22 cellular contexts compared by ENCODE assay signal in the genomic region with DNA sequence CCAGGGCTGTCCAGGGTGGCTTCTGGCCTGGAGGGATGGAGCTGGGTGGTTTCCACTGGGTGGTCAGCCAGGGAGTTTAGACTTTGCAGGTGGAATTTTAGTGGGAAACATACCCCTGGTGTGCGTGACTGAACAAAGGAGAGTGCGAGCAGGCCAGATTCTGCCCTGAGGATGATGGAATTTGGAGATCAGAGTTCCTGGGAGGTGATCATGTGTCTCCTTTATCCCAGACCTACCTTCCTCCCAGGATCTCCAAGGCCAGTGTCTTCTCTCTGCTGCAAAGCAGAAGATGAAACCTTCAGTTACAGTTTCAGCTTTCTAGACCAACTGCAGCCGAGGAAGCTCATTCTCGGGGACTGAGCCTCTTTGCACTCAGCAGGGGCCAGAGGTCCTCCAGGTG. TPM values are rescaled to one million over a fixed set of nuclear protein-coding genes. Genes with fewer than 3 reads are reported as not detected.
DNase-seq lines count a peak whose midpoint lies in the region; ATAC-seq and TF ChIP-seq lines count a peak whose summit lies in the region.
"Had no signal": no experiment of that assay in that cellular context is flagged by ENCODE, and none has a peak within 500 bp of the region (broad histone marks: within the 10 kb centered on the region; RNA-seq: fewer than 3 reads in every experiment).

No MANE protein-coding gene starts in this region.

- H3K4me3 ChIP-seq in GM23338 (no peak overlapping the region), neural progenitor cell (no peak overlapping the region)
- H3K4me3 ChIP-seq: A549; BLaER1 treated with 17β-estradiol and CSF1 and Interleukin-3, amounts not matched to agents 10 nM and 100 nM; HAP-1 had no signal

- no peaks in the 10 kb centered on the region for H3K9me3 ChIP-seq in neural progenitor cell (ENCODE audit: low read depth)
- H3K9me3 ChIP-seq: A549; BE2C; BLaER1 treated with 17β-estradiol and CSF1 and Interleukin-3, amounts not matched to agents 10 nM and 100 nM; HAP-1 had no signal

- H3K4me1 Mint-ChIP-seq in GM23338, result peaks cover 19% of the 10 kb centered on the region
- H3K4me1 Mint-ChIP-seq in neural progenitor cell, result peaks cover 17% of the 10 kb centered on the region
- H3K4me1 Mint-ChIP-seq in type B pancreatic cell (ENCODE audit: unreplicated experiment), result no peaks in the 10 kb centered on the region
- H3K4me1 Mint-ChIP-seq: CD8-positive, alpha-beta memory T cell had no signal

- no peaks in the 10 kb centered on the region for H3K79me2 ChIP-seq in GM23338 (replicated peaks; ENCODE audit: insufficient read depth)
- no peaks in the 10 kb centered on the region for H3K79me2 ChIP-seq in neural progenitor cell (ENCODE audit: low read depth)

- peaks cover 3% of the 10 kb centered on the region for H3K27me3 Mint-ChIP-seq in GM23338 (ENCODE audit: insufficient read depth, low read depth, poor library complexity)
- H3K27me3 Mint-ChIP-seq in neural progenitor cell (ENCODE audit: insufficient read depth, low read depth), result peaks cover 12% of the 10 kb centered on the region
- H3K27me3 Mint-ChIP-seq in type B pancreatic cell, result peaks cover 60% of the 10 kb centered on the region

- no peak overlapping the region for H3K9ac ChIP-seq in neural progenitor cell
- H3K9ac ChIP-seq: BLaER1 treated with 17β-estradiol and CSF1 and Interleukin-3, amounts not matched to agents 10 nM and 100 nM had no signal

- no peak overlapping the region for H3K4me3 Mint-ChIP-seq in GM23338
- H3K4me3 Mint-ChIP-seq in neural progenitor cell, result no peak overlapping the region
- H3K4me3 Mint-ChIP-seq in type B pancreatic cell, result no peak overlapping the region
- H3K4me3 Mint-ChIP-seq: CD14-positive monocyte; CD4-positive, alpha-beta T cell; CD8-positive, alpha-beta memory T cell; HFFc6 had no signal

- DNase-seq in GM23338 (ENCODE audit: low spot score), result no peak
- DNase-seq in islet precursor cell, result peak; percentile 32
- no peak for DNase-seq in neural progenitor cell (ENCODE audit: low spot score)
- peak; percentile 18 for DNase-seq in type B pancreatic cell (ENCODE audit: extremely low spot score, unreplicated experiment)
- DNase-seq in ACHN, result no peak
- no peak for DNase-seq in activated CD8-positive, alpha-beta memory T cell treated with anti-CD3 and anti-CD28 coated beads, Interleukin-2, amount 50 U/mL, for 4 hours
- DNase-seq: 8988T; BE2C; CD4-positive, alpha-beta T cell; CD8-positive, alpha-beta memory T cell; DMS53; DMS79 treated with DMSO at 0.1 percent for 48 hours; GF-D8; GOT3; HFFc6 had no signal

- H3K4me2 ChIP-seq in GM23338 (no peak overlapping the region), neural progenitor cell (peak overlapping the region; percentile 5)
- H3K4me2 ChIP-seq: A549; BLaER1 treated with 17β-estradiol and CSF1 and Interleukin-3, amounts not matched to agents 10 nM and 100 nM had no signal

- H3K4me1 ChIP-seq in GM23338 (ENCODE audit: insufficient read depth), result no peaks in the 10 kb centered on the region; the same call in 1 of the 2 replicates
- peaks cover 11% of the 10 kb centered on the region for H3K4me1 ChIP-seq in neural progenitor cell
- H3K4me1 ChIP-seq: A549, HAP-1 had no signal

- no peak overlapping the region for H3K27ac Mint-ChIP-seq in GM23338
- no peak overlapping the region for H3K27ac Mint-ChIP-seq in neural progenitor cell
- H3K27ac Mint-ChIP-seq in type B pancreatic cell, result no peak overlapping the region
- H3K27ac Mint-ChIP-seq: CD14-positive monocyte; CD4-positive, alpha-beta T cell; CD8-positive, alpha-beta memory T cell; HFFc6 had no signal

- H4K20me1 ChIP-seq in GM23338 (replicated peaks; ENCODE audit: insufficient read depth) (no peaks in the 10 kb centered on the region), neural progenitor cell (ENCODE audit: low read depth) (no peaks in the 10 kb centered on the region)
- H4K20me1 ChIP-seq: BLaER1 treated with 17β-estradiol and CSF1 and Interleukin-3, amounts not matched to agents 10 nM and 100 nM had no signal

- ATAC-seq in GM23338 (no peak; the same call in 2 of the 3 replicates), HG02840 (IDR thresholded peaks at IDR 0.05; ENCODE audit: low FRiP score, unreplicated experiment) (no peak)

- no peaks in the 10 kb centered on the region for H3K9me2 ChIP-seq in GM23338 (ENCODE audit: insufficient read depth)

- peak overlapping the region; percentile 23; the same call in 1 of the 2 replicates for H2AFZ ChIP-seq in GM23338
- H2AFZ ChIP-seq in neural progenitor cell (replicated peaks), result peak overlapping the region; percentile 53

- H3K36me3 ChIP-seq in GM23338 (ENCODE audit: insufficient read depth) (no peaks in the 10 kb centered on the region), neural progenitor cell (no peaks in the 10 kb centered on the region)
- H3K36me3 ChIP-seq: BLaER1 treated with 17β-estradiol and CSF1 and Interleukin-3, amounts not matched to agents 10 nM and 100 nM; HAP-1 had no signal

- H3K36me3 Mint-ChIP-seq in GM23338 (ENCODE audit: low read depth) (no peaks in the 10 kb centered on the region; the same call in 2 of the 3 replicates), neural progenitor cell (no peaks in the 10 kb centered on the region), type B pancreatic cell (no peaks in the 10 kb centered on the region)
- H3K36me3 Mint-ChIP-seq: CD14-positive monocyte; CD8-positive, alpha-beta memory T cell had no signal

- H3K27ac ChIP-seq in GM23338 (ENCODE audit: low read depth), result no peak overlapping the region
- H3K27ac ChIP-seq in neural progenitor cell, result no peak overlapping the region
- H3K27ac ChIP-seq: A549; BLaER1 treated with 17β-estradiol and CSF1 and Interleukin-3, amounts not matched to agents 10 nM and 100 nM had no signal

- H3K9me3 Mint-ChIP-seq in GM23338 (no peaks in the 10 kb centered on the region), neural progenitor cell (peaks cover 2% of the 10 kb centered on the region), type B pancreatic cell (no peaks in the 10 kb centered on the region)
- H3K9me3 Mint-ChIP-seq: CD14-positive monocyte; CD4-positive, alpha-beta T cell; CD8-positive, alpha-beta memory T cell had no signal

- H3K27me3 ChIP-seq in GM23338 (ENCODE audit: insufficient read depth) (no peaks in the 10 kb centered on the region), neural progenitor cell (no peaks in the 10 kb centered on the region)
- H3K27me3 ChIP-seq: BE2C; BLaER1 treated with 17β-estradiol and CSF1 and Interleukin-3, amounts not matched to agents 10 nM and 100 nM had no signal

- TF ChIP-seq CTCF in GM23338 (conservative IDR thresholded peaks at IDR 0.05; ENCODE audit: low read depth in 2 of 2) (no peak), neural progenitor cell (IDR thresholded peaks at IDR 0.05) (no peak), type B pancreatic cell (conservative IDR thresholded peaks at IDR 0.05) (no peak)

- no peaks in the 10 kb centered on the region for H3F3A ChIP-seq in GM23338 (replicated peaks; ENCODE audit: low read depth)
- no peaks in the 10 kb centered on the region for H3F3A ChIP-seq in neural progenitor cell (ENCODE audit: low read depth)

- in situ Hi-C loops in ACHN (cut with HindIII; ENCODE audit: low pct_ligation_motif_present, low pct_unique_long_range_greater_than_20kb, low sequenced_read_pairs), result no loop called here

TF ChIP-seq in GM23338, 12 proteins besides CTCF, POLR2A, EP300 and RAD21 (continues in another document):
- TF ChIP-seq EZH2 (IDR thresholded peaks at IDR 0.05; ENCODE audit: low read depth, unreplicated experiment) (no peak), ZNF331 (CRISPR knock-in tag; IDR thresholded peaks at IDR 0.05; ENCODE audit: low read depth) (no peak), POLR2AphosphoS5 (IDR thresholded peaks at IDR 0.05; ENCODE audit: low read depth) (no peak), NANOG (IDR thresholded peaks at IDR 0.05; ENCODE audit: borderline replicate concordance) (no peak), CREB1 (CRISPR knock-in tag; IDR thresholded peaks at IDR 0.05; ENCODE audit: low read depth) (no peak), JUNB (IDR thresholded peaks at IDR 0.05; ENCODE audit: unreplicated experiment) (no peak)
- TF ChIP-seq, protein P1, sequence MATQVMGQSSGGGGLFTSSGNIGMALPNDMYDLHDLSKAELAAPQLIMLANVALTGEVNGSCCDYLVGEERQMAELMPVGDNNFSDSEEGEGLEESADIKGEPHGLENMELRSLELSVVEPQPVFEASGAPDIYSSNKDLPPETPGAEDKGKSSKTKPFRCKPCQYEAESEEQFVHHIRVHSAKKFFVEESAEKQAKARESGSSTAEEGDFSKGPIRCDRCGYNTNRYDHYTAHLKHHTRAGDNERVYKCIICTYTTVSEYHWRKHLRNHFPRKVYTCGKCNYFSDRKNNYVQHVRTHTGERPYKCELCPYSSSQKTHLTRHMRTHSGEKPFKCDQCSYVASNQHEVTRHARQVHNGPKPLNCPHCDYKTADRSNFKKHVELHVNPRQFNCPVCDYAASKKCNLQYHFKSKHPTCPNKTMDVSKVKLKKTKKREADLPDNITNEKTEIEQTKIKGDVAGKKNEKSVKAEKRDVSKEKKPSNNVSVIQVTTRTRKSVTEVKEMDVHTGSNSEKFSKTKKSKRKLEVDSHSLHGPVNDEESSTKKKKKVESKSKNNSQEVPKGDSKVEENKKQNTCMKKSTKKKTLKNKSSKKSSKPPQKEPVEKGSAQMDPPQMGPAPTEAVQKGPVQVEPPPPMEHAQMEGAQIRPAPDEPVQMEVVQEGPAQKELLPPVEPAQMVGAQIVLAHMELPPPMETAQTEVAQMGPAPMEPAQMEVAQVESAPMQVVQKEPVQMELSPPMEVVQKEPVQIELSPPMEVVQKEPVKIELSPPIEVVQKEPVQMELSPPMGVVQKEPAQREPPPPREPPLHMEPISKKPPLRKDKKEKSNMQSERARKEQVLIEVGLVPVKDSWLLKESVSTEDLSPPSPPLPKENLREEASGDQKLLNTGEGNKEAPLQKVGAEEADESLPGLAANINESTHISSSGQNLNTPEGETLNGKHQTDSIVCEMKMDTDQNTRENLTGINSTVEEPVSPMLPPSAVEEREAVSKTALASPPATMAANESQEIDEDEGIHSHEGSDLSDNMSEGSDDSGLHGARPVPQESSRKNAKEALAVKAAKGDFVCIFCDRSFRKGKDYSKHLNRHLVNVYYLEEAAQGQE (IDR thresholded peaks at IDR 0.05; ENCODE audit: unreplicated experiment), result no peak
- TF ChIP-seq, protein P2, sequence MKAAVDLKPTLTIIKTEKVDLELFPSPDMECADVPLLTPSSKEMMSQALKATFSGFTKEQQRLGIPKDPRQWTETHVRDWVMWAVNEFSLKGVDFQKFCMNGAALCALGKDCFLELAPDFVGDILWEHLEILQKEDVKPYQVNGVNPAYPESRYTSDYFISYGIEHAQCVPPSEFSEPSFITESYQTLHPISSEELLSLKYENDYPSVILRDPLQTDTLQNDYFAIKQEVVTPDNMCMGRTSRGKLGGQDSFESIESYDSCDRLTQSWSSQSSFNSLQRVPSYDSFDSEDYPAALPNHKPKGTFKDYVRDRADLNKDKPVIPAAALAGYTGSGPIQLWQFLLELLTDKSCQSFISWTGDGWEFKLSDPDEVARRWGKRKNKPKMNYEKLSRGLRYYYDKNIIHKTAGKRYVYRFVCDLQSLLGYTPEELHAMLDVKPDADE (IDR thresholded peaks at IDR 0.05), result no peak

RNA-seq across cellular contexts. Expression of a gene that starts 33.2 kb away (rescaled TPM):
- total RNA-seq in GM23338 (2014; rRNA removed; shearing (Covaris generic)), result 0.03 and 0.31 TPM in 2 replicates
- 0.21 TPM in 1 of 2 replicates, not detected in the other for polyA plus RNA-seq in GM23338 (2016; fragmentation: Nextera tagmentation; extraction: Ambion mirVana)
- total RNA-seq in neural progenitor cell (ENCODE audit: low replicate concordance), result 0.09 TPM in 1 of 2 replicates, not detected in the other
- total RNA-seq in type B pancreatic cell (ENCODE audit: low replicate concordance), result 0.26 and 0.29 TPM in 2 replicates
- total RNA-seq: CD4-positive, alpha-beta T cell; CD8-positive, alpha-beta memory T cell; Daoy; G401; HFFc6 had no signal
- polyA plus RNA-seq: CD8-positive, alpha-beta memory T cell had no signal

Comparison
In these comparisons a context has a peak if more than half of its experiments do, and no peak if none do; other contexts are left out.
1. DNase-seq: peak in islet precursor cell (single experiment) and type B pancreatic cell (single experiment); none in GM23338 (single experiment), neural progenitor cell (single experiment), ACHN (single experiment) and activated CD8-positive, alpha-beta memory T cell treated with anti-CD3 and anti-CD28 coated beads, Interleukin-2, amount 50 U/mL, for 4 hours (single experiment).